Comparison of ENCODE assay signal across 16 cellular contexts in genomic region chr2:161681043-161681442, GRCh38. TPM values are rescaled to one million over a fixed set of nuclear protein-coding genes. Genes with fewer than 3 reads are reported as not detected.
DNase-seq lines count a peak whose midpoint lies in the region; ATAC-seq and TF ChIP-seq lines count a peak whose summit lies in the region.
"Had no signal": no experiment of that assay in that cellular context is flagged by ENCODE, and none has a peak within 500 bp of the region (broad histone marks: within the 10 kb centered on the region; RNA-seq: fewer than 3 reads in every experiment).

No MANE protein-coding gene starts in this region.

- TF ChIP-seq CTCF in HCT116 (IDR thresholded peaks at IDR 0.05 in 2 of 3, conservative IDR thresholded peaks at IDR 0.05 in 1 of 3; ENCODE audit: borderline replicate concordance in 1 of 3, insufficient read depth in 1 of 3, low read depth in 2 of 3, low read length in 2 of 3) (no peak), RWPE1 (conservative IDR thresholded peaks at IDR 0.05; ENCODE audit: low read depth) (no peak), uterus (IDR thresholded peaks at IDR 0.05) (no peak)

- intact Hi-C loops in HCT116 (cut with micrococcal nuclease) (no loop called here), uterus (cut with DNase I; ENCODE audit: low total_unique reads) (no loop called here)

- H3K27ac ChIP-seq in HCT116 (ENCODE audit: low read depth, low read length) (no peak overlapping the region), RWPE1 (no peak overlapping the region), uterus (no peak overlapping the region)
- H3K27ac ChIP-seq: HL-60, right lobe of liver, WERI-Rb-1 had no signal

- H3K9me3 ChIP-seq in HCT116 (ENCODE audit: control insufficient read depth in 1 of 2, insufficient read depth in 1 of 2, low read depth in 1 of 2, low read length in 2 of 2): no peaks in the 10 kb centered on the region
- H3K9me3 ChIP-seq in uterus: no peaks in the 10 kb centered on the region
- H3K9me3 ChIP-seq: right lobe of liver had no signal

- H3K4me1 ChIP-seq in HCT116 (ENCODE audit: control insufficient read depth in 1 of 2, insufficient read depth in 2 of 2, low read length in 2 of 2) (peaks cover 0 to 8% of the 10 kb centered on the region in 2 experiments; a peak in 2 of 4 replicates), uterus (no peaks in the 10 kb centered on the region)
- H3K4me1 ChIP-seq: right lobe of liver had no signal

- H3K9me2 ChIP-seq in HCT116 (ENCODE audit: insufficient read depth): no peaks in the 10 kb centered on the region

- POLR2A ChIA-PET in HCT116 (lab: Charles Lee): no interaction called here
- POLR2A ChIA-PET in RWPE1 (lab: Yijun Ruan, JAX; ENCODE audit: low non-redundant PET): no interaction called here

- no peaks in the 10 kb centered on the region for H4K20me1 ChIP-seq in HCT116 (ENCODE audit: insufficient read depth)

- H3K27me3 ChIP-seq in HCT116 (ENCODE audit: insufficient read depth, low read length) (no peaks in the 10 kb centered on the region), uterus (no peaks in the 10 kb centered on the region)
- H3K27me3 ChIP-seq: right lobe of liver had no signal

- TF ChIP-seq RAD21 in HCT116 (IDR thresholded peaks at IDR 0.05; ENCODE audit: low read depth): no peak

- TF ChIP-seq POLR2A in HCT116 (IDR thresholded peaks at IDR 0.05; ENCODE audit: borderline replicate concordance, extremely low read depth, insufficient read depth, insufficient read length): no peak
- TF ChIP-seq POLR2A in uterus (IDR thresholded peaks at IDR 0.05): no peak

- no peak overlapping the region for H3K4me3 ChIP-seq in HCT116 (replicated peaks in 1 of 2; ENCODE audit: low read depth in 1 of 2, low read length in 2 of 2)
- no peak overlapping the region for H3K4me3 ChIP-seq in uterus
- H3K4me3 ChIP-seq: right lobe of liver had no signal

- BruUV-seq in HCT116 (replicated peaks; lab: Mats Ljungman, UMichigan): no TSS peak

- H3K4me2 ChIP-seq in HCT116 (ENCODE audit: low read length): peak overlapping the region; percentile 11; the same call in 1 of the 2 replicates

- peak; percentile 63 for ATAC-seq in HCT116
- no peak for ATAC-seq in GM18498 (IDR thresholded peaks at IDR 0.05; ENCODE audit: unreplicated experiment)
- ATAC-seq: right lobe of liver; stimulated activated naive CD8-positive, alpha-beta T cell treated with anti-CD3 and anti-CD28 coated beads, Interleukin-15, Interleukin-2, amounts not matched to agents 100 U/mL and 50 U/mL, for 24 hours had no signal

- H3K79me2 ChIP-seq in HCT116 (ENCODE audit: insufficient read depth, low read length): no peaks in the 10 kb centered on the region

- peak overlapping the region; percentile 75 for H2AFZ ChIP-seq in HCT116 (ENCODE audit: low read depth, low read length, poor library complexity, severe bottlenecking)

- DNase-seq in HCT116 (ENCODE audit: low read depth, low spot score) (peak; percentile 57), RWPE1 (ENCODE audit: low spot score) (peak; percentile 65), fibroblast of peridontal ligament (ENCODE audit: extremely low read depth) (peak; percentile 2), stromal cell of bone marrow (ENCODE audit: low read depth) (peak; percentile 43), uterus (no peak), AG08396 (ENCODE audit: low spot score) (no peak)
- DNase-seq: activated naive CD4-positive, alpha-beta T cell; central memory CD4-positive, alpha-beta T cell; H7; mesenchymal stem cell; NCI-H2081 treated with DMSO at 0.1 percent for 48 hours; right lobe of liver; stimulated activated naive CD8-positive, alpha-beta T cell treated with anti-CD3 and anti-CD28 coated beads, Interleukin-15, Interleukin-2, amounts not matched to agents 100 U/mL and 50 U/mL, for 24 hours; WERI-Rb-1 had no signal

- H3K36me3 ChIP-seq in HCT116 (ENCODE audit: control insufficient read depth in 1 of 2, insufficient read depth in 2 of 2, low read length in 2 of 2) (no peaks in the 10 kb centered on the region), uterus (no peaks in the 10 kb centered on the region)
- H3K36me3 ChIP-seq: right lobe of liver, WERI-Rb-1 had no signal

- CTCF ChIA-PET in HCT116 (lab: Charles Lee) (no interaction called here), RWPE1 (lab: Yijun Ruan, JAX) (interaction anchor here (0.6 to 0.9 kb wide), 2 partner anchors 10 to 15 kb away, joined by 3 read pairs; no protein-coding TSS in a partner anchor)

- H3K9ac ChIP-seq in HCT116 (ENCODE audit: low read length): no peak overlapping the region

- RAD21 ChIA-PET in HCT116 (lab: Charles Lee; ENCODE audit: low non-redundant PET in 1 of 2, low total read pairs in 2 of 2, uncharacterized antibody in 2 of 2, unreplicated experiment in 2 of 2): no interaction called here

TF ChIP-seq in HCT116, 20 proteins besides CTCF, POLR2A, EP300 and RAD21:
- TF ChIP-seq YY1 (IDR thresholded peaks at IDR 0.05; ENCODE audit: extremely low read depth, insufficient replicate concordance, low read depth, low read length): peak; percentile 82
- TF ChIP-seq TCF7L2 (IDR thresholded peaks at IDR 0.05; ENCODE audit: borderline replicate concordance, extremely low read depth, insufficient read depth, insufficient read length): no peak
- peak; percentile 63 for TF ChIP-seq CBX3 (IDR thresholded peaks at IDR 0.05; ENCODE audit: low read depth)
- peak; percentile 70 for TF ChIP-seq CEBPB (IDR thresholded peaks at IDR 0.05; ENCODE audit: low read depth)
- TF ChIP-seq FOSL1 (IDR thresholded peaks at IDR 0.05; ENCODE audit: low read depth): peak; percentile 89
- peak; percentile 69 for TF ChIP-seq JUND (IDR thresholded peaks at IDR 0.05)
- TF ChIP-seq MAX (IDR thresholded peaks at IDR 0.05): no peak
- peak; percentile 31; the same call in 1 of the 2 replicates for TF ChIP-seq POLR2AphosphoS5 (IDR thresholded peaks at IDR 0.05; ENCODE audit: low read depth, low read length)
- TF ChIP-seq SP1 (IDR thresholded peaks at IDR 0.05; ENCODE audit: low read depth): peak; percentile 38

RNA-seq across cellular contexts. Expression of gene SLC4A10, which starts 56.8 kb away (rescaled TPM):
- not detected for total RNA-seq in HCT116 (2021; ENCODE audit: unreplicated experiment)
- polyA plus RNA-seq in HCT116 (2012): not detected in 2 replicates
- total RNA-seq in uterus: under 1 TPM in 2 of 4 donors, not detected in 2; 0.06 to 0.55 TPM

Comparison
In these comparisons a context has a peak if more than half of its experiments do, and no peak if none do; other contexts are left out.
1. DNase-seq: peak in HCT116 (single experiment), RWPE1 (single experiment), fibroblast of peridontal ligament (single experiment) and stromal cell of bone marrow (single experiment); none in uterus (0 of 2) and AG08396 (single experiment).